In genomic region chr4:145180298-145181090, GRCh38 we compare ENCODE assay signal across 8 cellular contexts. TPM values are rescaled to one million over a fixed set of nuclear protein-coding genes. Genes with fewer than 3 reads are reported as not detected.
A peak's percentile ranks its signal among the peaks of the same experiment; 100 is the strongest.
DNase-seq lines count a peak whose midpoint lies in the region; ATAC-seq, FAIRE-seq and TF ChIP-seq lines count a peak whose summit lies in the region.

Gene OTUD4, minus strand, starts transcription at chr4:145180589. Its CDS starts 616 bp downstream, at chr4:145179973.

- intact Hi-C loops in mammary epithelial cell (cut with micrococcal nuclease) = loop anchor here (2.0 kb wide), 1 partner anchor 14 kb away; no protein-coding TSS in a partner anchor

- ATAC-seq in GM18870 (IDR thresholded peaks at IDR 0.05; ENCODE audit: unreplicated experiment) (peak; percentile 68), HG03135 (IDR thresholded peaks at IDR 0.05; ENCODE audit: unreplicated experiment) (peak; percentile 80)

- peak within 1 kb of the TSS; percentile 94 for H3K9ac ChIP-seq in mammary epithelial cell (ENCODE audit: insufficient read depth, low read length)

- POLR2A ChIA-PET in AG04449 (lab: Yijun Ruan, JAX) = no interaction called here

- H3K4me2 ChIP-seq in mammary epithelial cell (ENCODE audit: insufficient read depth, low read depth, low read length) = peak within 1 kb of the TSS; percentile 86

- dilution Hi-C loops in mammary epithelial cell (cut with HindIII; ENCODE audit: low sequenced_read_pairs) = no loop called here

- H2AFZ ChIP-seq in mammary epithelial cell (ENCODE audit: low read depth, low read length) = peak within 1 kb of the TSS; percentile 92

- H3K4me3 ChIP-seq in AG04449 (ENCODE audit: low read depth, low read length) (peak within 1 kb of the TSS; percentile 77), WERI-Rb-1 (ENCODE audit: low read depth, low read length) (peak within 1 kb of the TSS; percentile 87), mammary epithelial cell (replicated peaks in 1 of 3; ENCODE audit: insufficient read depth in 1 of 3, low read depth in 2 of 3, low read length in 3 of 3) (peak within 1 kb of the TSS; percentile 69 to 86 (median 72)), small intestine (ENCODE audit: low read depth in 1 of 2, low read length in 2 of 2) (peak within 1 kb of the TSS; percentile 87)

- H3K27me3 ChIP-seq in WERI-Rb-1 (ENCODE audit: insufficient read depth, low read depth, severe bottlenecking) (no peaks in the 10 kb centered on the region), mammary epithelial cell (ENCODE audit: insufficient read depth, low read length) (no peaks in the 10 kb centered on the region), small intestine (ENCODE audit: control insufficient read depth in 2 of 2, insufficient read depth in 2 of 2, low read length in 2 of 2) (no peaks in the 10 kb centered on the region)

- in situ Hi-C loops in mammary epithelial cell (cut with MboI; ENCODE audit: low sequenced_read_pairs in 2 of 2) = no loop called here

- peak within 1 kb of the TSS; percentile 98 for H3K27ac ChIP-seq in WERI-Rb-1
- peak within 1 kb of the TSS; percentile 88 for H3K27ac ChIP-seq in mammary epithelial cell (ENCODE audit: insufficient read depth, low read depth, low read length)
- H3K27ac ChIP-seq in small intestine (ENCODE audit: low read depth in 1 of 2, low read length in 1 of 2) = peak within 1 kb of the TSS; percentile 97 to 98

- peaks cover 47% of the 10 kb centered on the region for H3K79me2 ChIP-seq in mammary epithelial cell (ENCODE audit: insufficient read depth, low read length)

- H3K9me3 ChIP-seq in WERI-Rb-1 (ENCODE audit: severe bottlenecking) (no peaks in the 10 kb centered on the region), mammary epithelial cell (replicated peaks; ENCODE audit: insufficient read depth, low read length) (no peaks in the 10 kb centered on the region), small intestine (ENCODE audit: control insufficient read depth, low read depth) (no peaks in the 10 kb centered on the region)

- TF ChIP-seq CTCF in AG04449 (IDR thresholded peaks at IDR 0.05; ENCODE audit: insufficient read depth, low read length, missing control alignments) (peak; percentile 34), WERI-Rb-1 (IDR thresholded peaks at IDR 0.05; ENCODE audit: low read depth, low read length) (peak; percentile 28; the same call in 1 of the 2 replicates), mammary epithelial cell (conservative IDR thresholded peaks at IDR 0.05 in 1 of 2, IDR thresholded peaks at IDR 0.05 in 1 of 2; ENCODE audit: extremely low read depth in 1 of 2, insufficient read depth in 1 of 2, low read depth in 1 of 2, low read length in 2 of 2) (peak in 1 of 2 donors; percentile 26)

- H3K4me1 ChIP-seq in mammary epithelial cell (ENCODE audit: insufficient read depth, low read length) (peaks cover 18% of the 10 kb centered on the region), small intestine (ENCODE audit: control insufficient read depth in 2 of 2, insufficient read depth in 1 of 2, low read depth in 1 of 2, low read length in 1 of 2) (peaks cover 0 to 9% of the 10 kb centered on the region in 2 donors)

- H3K36me3 ChIP-seq in WERI-Rb-1 (peaks cover 8% of the 10 kb centered on the region; the same call in 1 of the 2 replicates), mammary epithelial cell (ENCODE audit: insufficient read depth, low read length) (no peaks in the 10 kb centered on the region), small intestine (ENCODE audit: control insufficient read depth in 2 of 2, insufficient read depth in 2 of 2, low read length in 2 of 2) (no peaks in the 10 kb centered on the region)

- CTCF ChIA-PET in AG04449 (lab: Yijun Ruan, JAX) (interaction anchor here (1.1 to 1.5 kb wide), 3 partner anchors 19 to 436 kb away, joined by 3 to 5 read pairs (median 4); no protein-coding TSS in a partner anchor), mammary epithelial cell (lab: Charles Lee; ENCODE audit: low non-redundant PET) (no interaction called here)

- DNase-seq in AG04449 (ENCODE audit: low read depth, low spot score) (peak; percentile 54), NCI-H2196 treated with DMSO at 0.1 percent for 48 hours (lab: John Stamatoyannopoulos, UW; ENCODE audit: unreplicated experiment) (peak; percentile 79), WERI-Rb-1 (peak; percentile 98), mammary epithelial cell (peak; percentile 93), iPS-NIHi11 (ENCODE audit: low spot score) (peak; percentile 94), small intestine (peak; percentile 93)

- no TSS peak for BruUV-seq in mammary epithelial cell (replicated peaks; lab: Mats Ljungman, UMichigan)

- H4K20me1 ChIP-seq in mammary epithelial cell (ENCODE audit: insufficient read depth, low read length) = no peaks in the 10 kb centered on the region

- 2% methylated on average over 18 of the region's 94 CpGs for WGBS in mammary epithelial cell (ENCODE audit: low coverage, missing lambda C conversion rate)
- 0 to 1% (median 0%) methylated on average over 60 to 94 of the region's 94 CpGs for WGBS in small intestine, 3 donors

- no peak for FAIRE-seq in small intestine (lab: Jason Lieb, UNC)

RNA-seq across cellular contexts. Expression of gene OTUD4, which starts in this region (rescaled TPM):
- total RNA-seq in mammary epithelial cell = 10 to 100 TPM; 32.3 to 49.1 TPM
- polyA plus RNA-seq in mammary epithelial cell (18.2 TPM), small intestine (1 to 10 TPM; 7.3 to 9.1 (median 8.7) TPM)
- 53.2 TPM for polyA minus RNA-seq in mammary epithelial cell

Comparison
In these comparisons a context has a peak if more than half of its experiments do, and no peak if none do; other contexts are left out.
1. Peak in every context shown above with its lines: DNase-seq, ATAC-seq, H3K4me3 ChIP-seq and H3K27ac ChIP-seq.